Comparison of ENCODE assay signal across 16 cellular contexts in the genomic region with DNA sequence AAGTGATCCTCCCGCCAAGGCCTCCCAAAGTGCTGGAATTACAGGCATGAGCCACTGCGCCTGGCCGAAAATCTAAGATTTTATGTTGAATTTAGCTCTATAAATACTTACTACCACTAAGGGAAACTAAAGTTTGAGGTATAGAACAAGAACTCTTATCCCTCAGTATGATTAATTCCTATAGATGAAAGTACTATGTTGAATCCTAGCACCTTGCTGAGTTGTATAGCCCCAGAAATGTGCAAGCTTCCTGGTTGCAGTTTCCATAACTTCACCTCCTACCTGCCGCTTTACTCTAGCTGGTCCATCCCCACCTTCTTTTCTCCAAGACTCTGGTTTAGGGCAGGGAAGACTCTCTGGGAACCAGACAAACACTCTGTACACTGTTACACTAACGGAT. TPM values are rescaled to one million over a fixed set of nuclear protein-coding genes. Genes with fewer than 3 reads are reported as not detected.
DNase-seq lines count a peak whose midpoint lies in the region; ATAC-seq, FAIRE-seq and TF ChIP-seq lines count a peak whose summit lies in the region.
"Had no signal": no experiment of that assay in that cellular context is flagged by ENCODE, and none has a peak within 500 bp of the region (broad histone marks: within the 10 kb centered on the region; RNA-seq: fewer than 3 reads in every experiment).

No MANE protein-coding gene starts in this region.

- no peak overlapping the region for H2BK20ac ChIP-seq in H1 (ENCODE audit: low read length)

- in situ Hi-C loops in Panc1 (cut with HindIII; ENCODE audit: low pct_unique_long_range_greater_than_20kb, low sequenced_read_pairs): no loop called here

- peaks cover under 1 to 2% of the 10 kb centered on the region in 2 donors for H3K36me3 Mint-ChIP-seq in activated T-cell treated with anti-CD3 and anti-CD28 coated beads, Interleukin-2, amount 50 U/mL, for 72 hours (ENCODE audit: insufficient read depth in 2 of 2)
- H3K36me3 Mint-ChIP-seq: CD4-positive, alpha-beta memory T cell had no signal

- H4K91ac ChIP-seq in H1 (replicated peaks; ENCODE audit: insufficient read length, low read length): no peak overlapping the region

- H3K4me2 ChIP-seq in H1 (ENCODE audit: insufficient read depth in 1 of 2, low read depth in 2 of 2, low read length in 2 of 2) (no peak overlapping the region), osteoblast (ENCODE audit: insufficient read depth, low read length) (no peak overlapping the region)

- H3K4ac ChIP-seq in H1 (replicated peaks; ENCODE audit: insufficient read length, low read depth, low read length): no peak overlapping the region

- no peak for TF ChIP-seq RAD21 in H1 (IDR thresholded peaks at IDR 0.05 in 1 of 2, conservative IDR thresholded peaks at IDR 0.05 in 1 of 2; ENCODE audit: low read depth in 2 of 2, low read length in 2 of 2)

- 89% methylated on average over 5 of the region's 5 CpGs; no CpG with 5 or more reads in 1 of the 2 experiments for WGBS in H1 (ENCODE audit: extremely low coverage in 1 of 2, insufficient coverage in 1 of 2, insufficient read length in 1 of 2, insufficient replicate concordance in 2 of 2, low coverage in 1 of 2, low lambda C conversion rate in 2 of 2, missing lambda C conversion rate in 1 of 2), 2 experiments

- peak; percentile 50 to 73 for ATAC-seq in activated T-cell treated with anti-CD3 and anti-CD28 coated beads, Interleukin-2, amount 50 U/mL, for 72 hours (replicated peaks in 1 of 2)
- ATAC-seq in Panc1: no peak
- ATAC-seq: HCT116 had no signal

- H3K27ac Mint-ChIP-seq in activated T-cell treated with anti-CD3 and anti-CD28 coated beads, Interleukin-2, amount 50 U/mL, for 72 hours: no peak overlapping the region
- H3K27ac Mint-ChIP-seq: CD4-positive, alpha-beta memory T cell; H9 had no signal

- no peaks in the 10 kb centered on the region for H3K36me3 ChIP-seq in Panc1 (ENCODE audit: control insufficient read depth, insufficient read depth, low read length)
- H3K36me3 ChIP-seq in H1 (ENCODE audit: control insufficient read depth in 2 of 4, insufficient read depth in 4 of 4, low read length in 3 of 4): no peaks in the 10 kb centered on the region
- no peaks in the 10 kb centered on the region for H3K36me3 ChIP-seq in osteoblast (ENCODE audit: insufficient read depth, low read length)

- peaks cover 9% of the 10 kb centered on the region for H3K27me3 Mint-ChIP-seq in activated T-cell treated with anti-CD3 and anti-CD28 coated beads, Interleukin-2, amount 50 U/mL, for 72 hours (ENCODE audit: low read depth)
- H3K27me3 Mint-ChIP-seq: CD4-positive, alpha-beta memory T cell had no signal

- FAIRE-seq in H1 (lab: Jason Lieb, UNC) (no peak), HTR-8/SVneo (lab: Jason Lieb, UNC) (no peak)
- FAIRE-seq: G401.6, GM12892 had no signal

- H3K9me3 Mint-ChIP-seq in activated T-cell treated with anti-CD3 and anti-CD28 coated beads, Interleukin-2, amount 50 U/mL, for 72 hours: peaks cover under 1 to 5% of the 10 kb centered on the region in 2 donors
- H3K9me3 Mint-ChIP-seq: CD4-positive, alpha-beta memory T cell had no signal

- TF ChIP-seq EP300 in H1 (IDR thresholded peaks at IDR 0.05; ENCODE audit: borderline replicate concordance in 1 of 2, low read depth in 2 of 2, low read length in 2 of 2): no peak

- H3K4me3 ChIP-seq in Panc1 (ENCODE audit: low read depth in 2 of 2, low read length in 2 of 2) (no peak overlapping the region), H1 (ENCODE audit: extremely low read depth in 1 of 4, insufficient read depth in 2 of 4, low read depth in 3 of 4, low read length in 4 of 4) (no peak overlapping the region), osteoblast (ENCODE audit: insufficient read depth, low read length) (no peak overlapping the region)

- no peak overlapping the region for H2BK12ac ChIP-seq in H1 (ENCODE audit: low read depth, low read length)

- H3K14ac ChIP-seq in H1 (ENCODE audit: insufficient read length): no peak overlapping the region

- H3K79me1 ChIP-seq in H1 (ENCODE audit: low read depth, low read length): no peaks in the 10 kb centered on the region

- peaks cover 3% of the 10 kb centered on the region; the same call in 1 of the 2 replicates for H3K4me1 ChIP-seq in Panc1 (ENCODE audit: control insufficient read depth, insufficient read depth, low read length)
- H3K4me1 ChIP-seq in H1 (replicated peaks in 1 of 4; ENCODE audit: control insufficient read depth in 3 of 4, insufficient read depth in 4 of 4, low read length in 3 of 4): peaks cover 0 to 2% (median 0%) of the 10 kb centered on the region in 4 experiments; a peak in 1 of 7 replicates
- no peaks in the 10 kb centered on the region for H3K4me1 ChIP-seq in osteoblast (ENCODE audit: insufficient read depth, low read length)

- no peak overlapping the region for H3K56ac ChIP-seq in H1 (replicated peaks; ENCODE audit: insufficient read length, low read depth, low read length)

- intact Hi-C loops in Panc1 (cut with micrococcal nuclease; ENCODE audit: unreplicated experiment): no loop called here

- H3K18ac ChIP-seq in H1 (ENCODE audit: extremely low read depth, low read length): no peak overlapping the region

- no peak for DNase-seq in activated T-cell treated with anti-CD3 and anti-CD28 coated beads, Interleukin-2, amount 50 U/mL, for 72 hours
- DNase-seq in activated T-cell treated with anti-CD3 and anti-CD28 coated beads for 4 hours: no peak
- no peak for DNase-seq in Panc1 (ENCODE audit: low read depth, low spot score)
- no peak for DNase-seq in H1 (ENCODE audit: low read depth in 1 of 2, low spot score in 2 of 2)
- no peak for DNase-seq in osteoblast (ENCODE audit: insufficient read length, low spot score, missing footprints)
- DNase-seq in HTR-8/SVneo (ENCODE audit: insufficient read length, low spot score): no peak
- DNase-seq: C1 segment of cervical spinal cord; Calu3; CD4-positive, alpha-beta memory T cell; COR-L47; DMS53; DND-41; H9 had no signal

- 0 out of 2 replicates have a peak overlapping the region, but pooled peaks have one; percentile 63 for H2BK15ac ChIP-seq in H1 (ENCODE audit: low read length)

- BruUV-seq in Panc1 (replicated peaks; lab: Mats Ljungman, UMichigan): no TSS peak

- no peaks in the 10 kb centered on the region for H3K9me3 ChIP-seq in Panc1 (ENCODE audit: control insufficient read depth, insufficient read depth, low read depth, low read length)
- H3K9me3 ChIP-seq in H1 (ENCODE audit: insufficient read depth in 2 of 2, low read depth in 1 of 2, low read length in 1 of 2): peaks cover 10 to 12% of the 10 kb centered on the region in 2 experiments
- H3K9me3 ChIP-seq in osteoblast (ENCODE audit: low read depth, low read length): no peaks in the 10 kb centered on the region

- H3K27ac ChIP-seq in Panc1 (ENCODE audit: low read length) (peak overlapping the region; percentile 40; the same call in 1 of the 2 replicates), H1 (ENCODE audit: low read depth, low read length) (no peak overlapping the region), osteoblast (ENCODE audit: low read depth, low read length) (no peak overlapping the region)

- no peak for TF ChIP-seq CTCF in Panc1 (IDR thresholded peaks at IDR 0.05)
- no peak for TF ChIP-seq CTCF in H1 (IDR thresholded peaks at IDR 0.05; ENCODE audit: control extremely low read depth in 1 of 3, insufficient read depth in 1 of 3, low read depth in 1 of 3, low read length in 3 of 3)
- no peak for TF ChIP-seq CTCF in osteoblast (IDR thresholded peaks at IDR 0.05; ENCODE audit: extremely low read depth, low read depth, low read length)

- no peak overlapping the region for H3K4me3 Mint-ChIP-seq in activated T-cell treated with anti-CD3 and anti-CD28 coated beads, Interleukin-2, amount 50 U/mL, for 72 hours
- H3K4me3 Mint-ChIP-seq: CD4-positive, alpha-beta memory T cell; H9 had no signal

- CTCF ChIA-PET in Panc1 (lab: Charles Lee) (no interaction called here), H1 (lab: Charles Lee; ENCODE audit: partially characterized antibody) (interaction anchor here (1.0 kb wide), 1 partner anchor 11 kb away, joined by 4 read pairs; no protein-coding TSS in a partner anchor)

- no peak overlapping the region for H3K23ac ChIP-seq in H1 (ENCODE audit: insufficient read length)

- H4K20me1 ChIP-seq in H1 (replicated peaks in 1 of 2; ENCODE audit: control insufficient read depth in 1 of 2, insufficient read depth in 2 of 2, low read length in 2 of 2) (no peaks in the 10 kb centered on the region), osteoblast (ENCODE audit: insufficient read depth, low read length) (no peaks in the 10 kb centered on the region)

- peaks cover 27% of the 10 kb centered on the region for H3K4me1 Mint-ChIP-seq in activated T-cell treated with anti-CD3 and anti-CD28 coated beads, Interleukin-2, amount 50 U/mL, for 72 hours (ENCODE audit: low read depth)

- H3K9ac ChIP-seq in H1 (replicated peaks in 1 of 4; ENCODE audit: extremely low read depth in 1 of 4, low read depth in 3 of 4, low read length in 3 of 4): no peak overlapping the region

- H2BK120ac ChIP-seq in H1 (replicated peaks; ENCODE audit: low read depth, low read length): no peak overlapping the region

- H2BK5ac ChIP-seq in H1 (ENCODE audit: low read depth, low read length): no peak overlapping the region

- POLR2A ChIA-PET in Panc1 (lab: Charles Lee) (no interaction called here), H1 (lab: Charles Lee; ENCODE audit: partially characterized antibody) (interaction anchor here (0.6 kb wide), 1 partner anchor 127 kb away, joined by 3 read pairs; no protein-coding TSS in a partner anchor)

- H3K79me2 ChIP-seq in H1 (ENCODE audit: control insufficient read depth in 1 of 2, insufficient read depth in 2 of 2, low read length in 2 of 2) (no peaks in the 10 kb centered on the region), osteoblast (ENCODE audit: insufficient read depth, low read length) (no peaks in the 10 kb centered on the region)

- H2AK5ac ChIP-seq in H1 (ENCODE audit: low read depth, low read length): no peak overlapping the region

- H2AFZ ChIP-seq in H1 (ENCODE audit: low read length) (no peak overlapping the region), osteoblast (ENCODE audit: low read length) (no peak overlapping the region)

- TF ChIP-seq POLR2A in H1 (IDR thresholded peaks at IDR 0.05; ENCODE audit: control extremely low read depth in 1 of 2, low read depth in 2 of 2, low read length in 2 of 2): no peak

- H4K8ac ChIP-seq in H1 (ENCODE audit: extremely low read depth, insufficient read depth, low read length): 0 out of 2 replicates have a peak overlapping the region, but pooled peaks have one; percentile 7

- no peak overlapping the region for H4K5ac ChIP-seq in H1 (ENCODE audit: insufficient read length, low read depth, low read length)

- no peaks in the 10 kb centered on the region for H3K27me3 ChIP-seq in Panc1 (ENCODE audit: control insufficient read depth, insufficient read depth, low read length)
- H3K27me3 ChIP-seq in H1 (replicated peaks in 1 of 4; ENCODE audit: control insufficient read depth in 3 of 4, extremely low read depth in 1 of 4, insufficient read depth in 3 of 4, low read length in 3 of 4): no peaks in the 10 kb centered on the region; a peak in 1 of 7 replicates
- no peaks in the 10 kb centered on the region for H3K27me3 ChIP-seq in osteoblast (ENCODE audit: insufficient read depth, low read length)

- H3K23me2 ChIP-seq in H1 (ENCODE audit: low read depth, low read length): no peaks in the 10 kb centered on the region

RNA-seq across cellular contexts. Expression of gene TSPAN5, which starts 11.8 kb away (rescaled TPM):
- 10 to 100 TPM; 19.6 to 22.9 TPM for total RNA-seq in activated T-cell treated with anti-CD3 and anti-CD28 coated beads, Interleukin-2, amount 50 U/mL, for 72 hours
- 61.9 TPM for total RNA-seq in Panc1 (2021; ENCODE audit: unreplicated experiment)
- polyA plus RNA-seq in Panc1 (2012; ENCODE audit: insufficient read length): 45.8 TPM
- 20.9 and 21.2 TPM in 2 replicates for total RNA-seq in H1 (2021; fragmentation: NEBNext Ultra II Directional; extraction: Animal tissue kit (Norgen Biotek cat#: 25700))
- 13.1 and 17.6 TPM in 2 replicates for polyA plus RNA-seq in H1 (2011; rRNA removed)
- 17.2 TPM for polyA plus RNA-seq in H1 (2011; cell fraction: cytosol; rRNA removed)
- polyA plus RNA-seq in H1 (2011; cell fraction: nucleus; rRNA removed): 10.6 TPM
- 13.0 to 16.3 TPM (median 14.4 TPM) in 4 replicates for polyA plus RNA-seq in H1 (2012, experiment 1 of 2)
- 9.0 TPM for polyA plus RNA-seq in H1 (2012, experiment 2 of 2)
- polyA plus RNA-seq in H1 (2013, experiment 1 of 2): 18.1 TPM
- 24.4 TPM for polyA plus RNA-seq in H1 (2013, experiment 2 of 2)
- 21.1 and 28.0 TPM in 2 replicates for polyA minus RNA-seq in H1 (2011; rRNA and poly(A)+ RNA removed)
- 12.2 TPM for polyA minus RNA-seq in H1 (2011; cell fraction: cytosol; rRNA and poly(A)+ RNA removed)
- polyA minus RNA-seq in H1 (2011; cell fraction: nucleus; rRNA and poly(A)+ RNA removed): 16.1 TPM
- total RNA-seq in osteoblast: 36.9 and 41.8 TPM in 2 replicates
